In the genomic region with DNA sequence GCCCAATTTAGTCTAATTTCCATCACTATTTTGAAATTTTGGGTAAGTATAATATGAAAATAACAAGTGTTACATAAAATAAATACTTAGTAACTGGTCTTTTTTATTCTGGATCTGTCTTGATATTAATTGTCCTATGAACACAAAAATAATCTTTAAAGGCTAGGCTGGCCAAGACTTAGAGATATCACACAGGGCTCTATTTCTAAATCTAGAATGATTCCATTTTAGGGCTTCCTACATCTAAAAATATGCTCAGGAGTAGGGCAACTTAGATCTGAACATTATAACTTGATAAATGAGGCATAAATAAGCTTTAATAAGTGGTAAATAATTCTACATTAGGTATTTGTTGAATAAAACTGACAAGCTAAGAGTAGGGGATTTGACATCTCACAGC, we compare ENCODE assay signal across 21 cellular contexts. TPM values are rescaled to one million over a fixed set of nuclear protein-coding genes. Genes with fewer than 3 reads are reported as not detected.
DNase-seq lines count a peak whose midpoint lies in the region; ATAC-seq, FAIRE-seq and TF ChIP-seq lines count a peak whose summit lies in the region.
"Had no signal": no experiment of that assay in that cellular context is flagged by ENCODE, and none has a peak within 500 bp of the region (broad histone marks: within the 10 kb centered on the region; RNA-seq: fewer than 3 reads in every experiment).

No MANE protein-coding gene starts in this region.

- TF ChIP-seq CTCF in HepG2 (CRISPR knock-in tag; IDR thresholded peaks at IDR 0.05) (no peak), right lobe of liver (IDR thresholded peaks at IDR 0.05) (no peak), neutrophil (IDR thresholded peaks at IDR 0.05) (no peak), adrenal gland (IDR thresholded peaks at IDR 0.05) (no peak)

- peak overlapping the region; percentile 23 for H3K27ac Mint-ChIP-seq in activated T-helper 1 cell treated with anti-CD3 and anti-CD28 coated beads, Interleukin-12 subunit alpha, Interleukin-12 subunit beta, Interleukin-2, Interleukin-4 antibody, amounts not matched to agents 30 ng/mL and 10 ng/mL and 1 ng/mL, durations not matched to agents 14 hours and 24 hours and 36 hours
- no peak overlapping the region for H3K27ac Mint-ChIP-seq in activated T-helper 2 cell treated with anti-CD3 and anti-CD28 coated beads, Interferon-gamma antibody, Interleukin-2, Interleukin-4, amounts not matched to agents 10 μg/mL and 5 μg/mL and 100 μg/mL, durations not matched to agents 14 hours and 24 hours and 36 hours
- H3K27ac Mint-ChIP-seq: B cell had no signal

- no peak for DNase-seq in HepG2 (ENCODE audit: low spot score)
- no peak for DNase-seq in right lobe of liver
- no peak for DNase-seq in Karpas-422
- no peak for DNase-seq in activated T-helper 1 cell treated with anti-CD3 and anti-CD28 coated beads, Interleukin-12 subunit alpha, Interleukin-12 subunit beta, Interleukin-2, Interleukin-4 antibody, amounts not matched to agents 30 ng/mL and 10 ng/mL and 1 ng/mL, durations not matched to agents 14 hours and 24 hours and 36 hours (ENCODE audit: low spot score)
- DNase-seq in activated T-helper 2 cell treated with anti-CD3 and anti-CD28 coated beads, Interferon-gamma antibody, Interleukin-2, Interleukin-4, amounts not matched to agents 10 μg/mL and 5 μg/mL and 100 μg/mL, durations not matched to agents 14 hours and 24 hours and 36 hours (ENCODE audit: low spot score) = no peak
- DNase-seq in adrenal gland = no peak
- DNase-seq: CD4-positive, alpha-beta memory T cell; DMS153; GF-D8; GOT3; NCI-H1105 treated with DMSO at 0.1 percent for 48 hours; NCI-H1694; NCI-H510A; NCI-H748 treated with DMSO at 0.1 percent for 48 hours; NK-92 treated with Interleukin-12 subunit alpha and Interleukin-12 subunit beta, amount 100 ng/mL, for 24 hours; RPMI8226; SJCRH30 had no signal

- H3K9me2 ChIP-seq in Karpas-422 (replicated peaks; ENCODE audit: insufficient read depth, low read length) = no peaks in the 10 kb centered on the region

- TF ChIP-seq POLR2A in HepG2 (IDR thresholded peaks at IDR 0.05; ENCODE audit: insufficient read depth in 1 of 2, low read depth in 2 of 2, low read length in 2 of 2) (no peak), right lobe of liver (IDR thresholded peaks at IDR 0.05) (no peak), adrenal gland (IDR thresholded peaks at IDR 0.05) (no peak)

- H3K4me1 ChIP-seq in HepG2 (ENCODE audit: insufficient read depth, low read length) = no peaks in the 10 kb centered on the region
- H3K4me1 ChIP-seq in right lobe of liver = no peaks in the 10 kb centered on the region
- peaks cover 17% of the 10 kb centered on the region for H3K4me1 ChIP-seq in Karpas-422 (ENCODE audit: low read length)
- H3K4me1 ChIP-seq in neutrophil (ENCODE audit: control insufficient read depth in 1 of 2, insufficient read depth in 1 of 2, low read depth in 1 of 2, low read length in 1 of 2) = no peaks in the 10 kb centered on the region
- peaks cover 0 to 13% of the 10 kb centered on the region in 2 donors for H3K4me1 ChIP-seq in adrenal gland (replicated peaks in 1 of 2)
- H3K4me1 ChIP-seq: SJCRH30 had no signal

- H3K36me3 ChIP-seq in HepG2 (replicated peaks in 1 of 2; ENCODE audit: control insufficient read depth in 1 of 2, insufficient read depth in 2 of 2, low read length in 2 of 2) (peaks cover 19 to 80% of the 10 kb centered on the region in 2 experiments), right lobe of liver (peaks cover 0 to 85% (median 28%) of the 10 kb centered on the region in 4 donors), Karpas-422 (ENCODE audit: insufficient read depth, low read length) (peaks cover 83% of the 10 kb centered on the region), neutrophil (peaks cover 98% of the 10 kb centered on the region), adrenal gland (replicated peaks in 1 of 2) (peaks cover 0 to 97% of the 10 kb centered on the region in 2 donors)

- peaks cover 59% of the 10 kb centered on the region for H3K36me3 Mint-ChIP-seq in activated T-helper 1 cell treated with anti-CD3 and anti-CD28 coated beads, Interleukin-12 subunit alpha, Interleukin-12 subunit beta, Interleukin-2, Interleukin-4 antibody, amounts not matched to agents 30 ng/mL and 10 ng/mL and 1 ng/mL, durations not matched to agents 14 hours and 24 hours and 36 hours (ENCODE audit: low read depth)
- peaks cover 82% of the 10 kb centered on the region for H3K36me3 Mint-ChIP-seq in activated T-helper 2 cell treated with anti-CD3 and anti-CD28 coated beads, Interferon-gamma antibody, Interleukin-2, Interleukin-4, amounts not matched to agents 10 μg/mL and 5 μg/mL and 100 μg/mL, durations not matched to agents 14 hours and 24 hours and 36 hours (ENCODE audit: low read depth)

- H3K4me3 ChIP-seq in HepG2 (replicated peaks in 1 of 3; ENCODE audit: insufficient read depth in 1 of 3, low read depth in 2 of 3, low read length in 3 of 3) = no peak overlapping the region
- no peak overlapping the region for H3K4me3 ChIP-seq in right lobe of liver
- H3K4me3 ChIP-seq in Karpas-422 (ENCODE audit: low read length) = no peak overlapping the region
- H3K4me3 ChIP-seq in neutrophil (ENCODE audit: low read depth in 1 of 2, low read length in 1 of 2) = no peak overlapping the region
- H3K4me3 ChIP-seq in adrenal gland = no peak overlapping the region
- H3K4me3 ChIP-seq: SJCRH30 had no signal

- intact Hi-C loops in HepG2 (cut with micrococcal nuclease; ENCODE audit: unreplicated experiment) = no loop called here
- intact Hi-C loops in right lobe of liver (cut with DNase I) = no loop called here
- intact Hi-C loops in activated T-helper 1 cell treated with anti-CD3 and anti-CD28 coated beads, Interleukin-12 subunit alpha, Interleukin-12 subunit beta, Interleukin-2, Interleukin-4 antibody, amounts not matched to agents 30 ng/mL and 10 ng/mL and 1 ng/mL, durations not matched to agents 14 hours and 24 hours and 36 hours (cut with micrococcal nuclease) = loop anchor here (1.0 kb wide), 1 partner anchor 8 kb away; no protein-coding TSS in a partner anchor
- intact Hi-C loops in activated T-helper 2 cell treated with anti-CD3 and anti-CD28 coated beads, Interferon-gamma antibody, Interleukin-2, Interleukin-4, amounts not matched to agents 10 μg/mL and 5 μg/mL and 100 μg/mL, durations not matched to agents 14 hours and 24 hours and 36 hours (cut with micrococcal nuclease) = loop anchor here (1.0 kb wide), 1 partner anchor 10 kb away; no protein-coding TSS in a partner anchor
- intact Hi-C loops in adrenal gland (cut with DNase I) = no loop called here

- no peak overlapping the region for H3K4me2 ChIP-seq in HepG2 (ENCODE audit: low read depth, low read length)
- H3K4me2 ChIP-seq in Karpas-422 (ENCODE audit: low read depth, low read length, poor library complexity, severe bottlenecking) = no peak overlapping the region

- H3K79me2 ChIP-seq in HepG2 (ENCODE audit: insufficient read depth, low read length) (no peaks in the 10 kb centered on the region), Karpas-422 (ENCODE audit: low read length) (peaks cover 90% of the 10 kb centered on the region)

- BruUV-seq in HepG2 (replicated peaks; lab: Mats Ljungman, UMichigan) = TSS peak; percentile 23

- CTCF ChIA-PET in HepG2 (lab: Yijun Ruan, JAX; ENCODE audit: low intra/inter-chr PET ratio, low total read pairs) = no interaction called here

- H3K9me3 Mint-ChIP-seq in activated T-helper 1 cell treated with anti-CD3 and anti-CD28 coated beads, Interleukin-12 subunit alpha, Interleukin-12 subunit beta, Interleukin-2, Interleukin-4 antibody, amounts not matched to agents 30 ng/mL and 10 ng/mL and 1 ng/mL, durations not matched to agents 14 hours and 24 hours and 36 hours = no peaks in the 10 kb centered on the region
- H3K9me3 Mint-ChIP-seq in activated T-helper 2 cell treated with anti-CD3 and anti-CD28 coated beads, Interferon-gamma antibody, Interleukin-2, Interleukin-4, amounts not matched to agents 10 μg/mL and 5 μg/mL and 100 μg/mL, durations not matched to agents 14 hours and 24 hours and 36 hours = no peaks in the 10 kb centered on the region
- H3K9me3 Mint-ChIP-seq: CD4-positive, alpha-beta memory T cell had no signal

- POLR2A ChIA-PET in HepG2 (lab: Yijun Ruan, JAX) = no interaction called here

- ATAC-seq in HepG2 (no peak), right lobe of liver (no peak), GM21528 (IDR thresholded peaks at IDR 0.05; ENCODE audit: low FRiP score, unreplicated experiment) (no peak)

- H3K27ac ChIP-seq in HepG2 (ENCODE audit: extremely low read length, insufficient read depth, low read length) (no peak overlapping the region), right lobe of liver (no peak overlapping the region), Karpas-422 (ENCODE audit: low read length) (peak overlapping the region; percentile 23), neutrophil (peak overlapping the region; percentile 45), adrenal gland (peak overlapping the region in 1 of 5 donors; percentile 6)
- H3K27ac ChIP-seq: SJCRH30 had no signal

- no peak for TF ChIP-seq RAD21 in HepG2 (CRISPR knock-in tag; IDR thresholded peaks at IDR 0.05)

- no peak overlapping the region for H3K4me3 Mint-ChIP-seq in activated T-helper 1 cell treated with anti-CD3 and anti-CD28 coated beads, Interleukin-12 subunit alpha, Interleukin-12 subunit beta, Interleukin-2, Interleukin-4 antibody, amounts not matched to agents 30 ng/mL and 10 ng/mL and 1 ng/mL, durations not matched to agents 14 hours and 24 hours and 36 hours
- H3K4me3 Mint-ChIP-seq in activated T-helper 2 cell treated with anti-CD3 and anti-CD28 coated beads, Interferon-gamma antibody, Interleukin-2, Interleukin-4, amounts not matched to agents 10 μg/mL and 5 μg/mL and 100 μg/mL, durations not matched to agents 14 hours and 24 hours and 36 hours (ENCODE audit: low read depth) = no peak overlapping the region
- H3K4me3 Mint-ChIP-seq: B cell; CD4-positive, alpha-beta memory T cell had no signal

- in situ Hi-C loops in HepG2 (cut with HindIII; ENCODE audit: extremely low pct_ligation_motif_present, low pct_unique_long_range_greater_than_20kb) = no loop called here

- H3K9me3 ChIP-seq in HepG2 (ENCODE audit: low read length) (no peaks in the 10 kb centered on the region), right lobe of liver (no peaks in the 10 kb centered on the region), Karpas-422 (ENCODE audit: low read length) (no peaks in the 10 kb centered on the region), neutrophil (no peaks in the 10 kb centered on the region), adrenal gland (replicated peaks in 1 of 3) (no peaks in the 10 kb centered on the region)
- H3K9me3 ChIP-seq: SJCRH30 had no signal

- H3K4me1 Mint-ChIP-seq in activated T-helper 1 cell treated with anti-CD3 and anti-CD28 coated beads, Interleukin-12 subunit alpha, Interleukin-12 subunit beta, Interleukin-2, Interleukin-4 antibody, amounts not matched to agents 30 ng/mL and 10 ng/mL and 1 ng/mL, durations not matched to agents 14 hours and 24 hours and 36 hours (ENCODE audit: low read depth) = peaks cover 51% of the 10 kb centered on the region
- peaks cover 24% of the 10 kb centered on the region for H3K4me1 Mint-ChIP-seq in activated T-helper 2 cell treated with anti-CD3 and anti-CD28 coated beads, Interferon-gamma antibody, Interleukin-2, Interleukin-4, amounts not matched to agents 10 μg/mL and 5 μg/mL and 100 μg/mL, durations not matched to agents 14 hours and 24 hours and 36 hours (ENCODE audit: low read depth)

- H3K27me3 ChIP-seq in HepG2 (ENCODE audit: control insufficient read depth in 1 of 2, insufficient read depth in 2 of 2, low read length in 2 of 2) (no peaks in the 10 kb centered on the region), right lobe of liver (no peaks in the 10 kb centered on the region), Karpas-422 (ENCODE audit: low read length) (no peaks in the 10 kb centered on the region), neutrophil (no peaks in the 10 kb centered on the region), adrenal gland (no peaks in the 10 kb centered on the region)
- H3K27me3 ChIP-seq: SJCRH30 had no signal

- no peaks in the 10 kb centered on the region for H3K27me3 Mint-ChIP-seq in activated T-helper 1 cell treated with anti-CD3 and anti-CD28 coated beads, Interleukin-12 subunit alpha, Interleukin-12 subunit beta, Interleukin-2, Interleukin-4 antibody, amounts not matched to agents 30 ng/mL and 10 ng/mL and 1 ng/mL, durations not matched to agents 14 hours and 24 hours and 36 hours (ENCODE audit: insufficient read depth)
- H3K27me3 Mint-ChIP-seq in activated T-helper 2 cell treated with anti-CD3 and anti-CD28 coated beads, Interferon-gamma antibody, Interleukin-2, Interleukin-4, amounts not matched to agents 10 μg/mL and 5 μg/mL and 100 μg/mL, durations not matched to agents 14 hours and 24 hours and 36 hours (ENCODE audit: low read depth) = no peaks in the 10 kb centered on the region
- H3K27me3 Mint-ChIP-seq: B cell; CD4-positive, alpha-beta memory T cell had no signal

- H3K9ac ChIP-seq in HepG2 (ENCODE audit: insufficient read depth, low read depth, low read length) = no peak overlapping the region
- no peak overlapping the region for H3K9ac ChIP-seq in Karpas-422 (ENCODE audit: low read length)

- H4K20me1 ChIP-seq in HepG2 (ENCODE audit: insufficient read depth, low read length) (no peaks in the 10 kb centered on the region), Karpas-422 (ENCODE audit: insufficient read depth, low read depth, low read length) (peaks cover 8% of the 10 kb centered on the region; the same call in 1 of the 2 replicates)

- TF ChIP-seq EP300 in HepG2 (IDR thresholded peaks at IDR 0.05; ENCODE audit: low read depth in 2 of 2, low read length in 2 of 2) = no peak
- no peak for TF ChIP-seq EP300 in HepG2 (CRISPR knock-in tag; IDR thresholded peaks at IDR 0.05; ENCODE audit: borderline replicate concordance)

- H2AFZ ChIP-seq in HepG2 (ENCODE audit: low read length) = no peak overlapping the region
- no peak overlapping the region for H2AFZ ChIP-seq in Karpas-422 (ENCODE audit: low read length)

- no peak for FAIRE-seq in HepG2 (lab: Jason Lieb, UNC)
- FAIRE-seq: GM19239 had no signal

RNA-seq across cellular contexts. Expression of gene SNAPC1, which starts 23.1 kb away (rescaled TPM):
- total RNA-seq in HepG2 (2016; rRNA removed; fragmentation: Illumina TruSeq; extraction: Trizol) = 8.4 and 8.5 TPM in 2 replicates
- total RNA-seq in HepG2 (2016; cell fraction: cytosol; rRNA removed; fragmentation: Illumina TruSeq; extraction: Trizol; ENCODE audit: low read depth) = 1.9 and 2.3 TPM in 2 replicates
- 8.4 and 8.6 TPM in 2 replicates for total RNA-seq in HepG2 (2016; cell fraction: insoluble cytoplasmic fraction; rRNA removed; fragmentation: Illumina TruSeq; extraction: Trizol)
- 2.8 and 3.6 TPM in 2 replicates for total RNA-seq in HepG2 (2016; cell fraction: membrane; rRNA removed; fragmentation: Illumina TruSeq; extraction: Trizol)
- 5.8 and 7.5 TPM in 2 replicates for total RNA-seq in HepG2 (2016; cell fraction: nucleus; rRNA removed; fragmentation: Illumina TruSeq; extraction: Trizol)
- 1.9 and 2.6 TPM in 2 replicates for polyA plus RNA-seq in HepG2 (2011; rRNA removed)
- 1.0 and 1.8 TPM in 2 replicates for polyA plus RNA-seq in HepG2 (2011; cell fraction: cytosol; rRNA removed)
- 0.90 and 0.97 TPM in 2 replicates for polyA plus RNA-seq in HepG2 (2011; cell fraction: nucleus; rRNA removed)
- 3.8 and 4.8 TPM in 2 replicates for polyA plus RNA-seq in HepG2 (2012)
- 0.49 and 0.59 TPM in 2 replicates for polyA plus RNA-seq in HepG2 (2016; cell fraction: cytosol; fragmentation: Illumina TruSeq; extraction: Trizol; ENCODE audit: low read depth)
- polyA plus RNA-seq in HepG2 (2016; cell fraction: insoluble cytoplasmic fraction; fragmentation: Illumina TruSeq; extraction: Trizol; ENCODE audit: low read depth) = 6.9 TPM in 2 replicates
- 0.82 and 1.0 TPM in 2 replicates for polyA plus RNA-seq in HepG2 (2016; cell fraction: membrane; fragmentation: Illumina TruSeq; extraction: Trizol; ENCODE audit: low read depth)
- 7.6 and 9.2 TPM in 2 replicates for polyA plus RNA-seq in HepG2 (2016; cell fraction: nucleus; fragmentation: Illumina TruSeq; extraction: Trizol; ENCODE audit: insufficient read depth, low read depth)
- 0.24 and 1.2 TPM in 2 replicates for polyA minus RNA-seq in HepG2 (2011; rRNA and poly(A)+ RNA removed; ENCODE audit: low replicate concordance)
- polyA minus RNA-seq in HepG2 (2011; cell fraction: cytosol; rRNA and poly(A)+ RNA removed) = 2.5 and 2.7 TPM in 2 replicates
- 2.6 and 4.0 TPM in 2 replicates for polyA minus RNA-seq in HepG2 (2011; cell fraction: nucleus; rRNA and poly(A)+ RNA removed)
- 1 to 10 TPM in 5 of 6 experiments, under 1 TPM in 1; 0.88 to 2.0 (median 1.8) TPM for total RNA-seq in right lobe of liver
- total RNA-seq in Karpas-422 (2014; rRNA removed; shearing (Covaris generic); ENCODE audit: low replicate concordance) = 32.7 and 33.4 TPM in 2 replicates
- total RNA-seq in activated T-helper 1 cell treated with anti-CD3 and anti-CD28 coated beads, Interleukin-12 subunit alpha, Interleukin-12 subunit beta, Interleukin-2, Interleukin-4 antibody, amounts not matched to agents 30 ng/mL and 10 ng/mL and 1 ng/mL, durations not matched to agents 14 hours and 24 hours and 36 hours = 10.8 and 11.0 TPM in 2 replicates
- total RNA-seq in activated T-helper 2 cell treated with anti-CD3 and anti-CD28 coated beads, Interferon-gamma antibody, Interleukin-2, Interleukin-4, amounts not matched to agents 10 μg/mL and 5 μg/mL and 100 μg/mL, durations not matched to agents 14 hours and 24 hours and 36 hours = 10.2 and 10.5 TPM in 2 replicates
- total RNA-seq in adrenal gland = 10 to 100 TPM in 1 of 8 donors, 1 to 10 TPM in 7; 3.2 to 12.7 (median 7.5) TPM
- polyA plus RNA-seq in adrenal gland = 10 to 100 TPM in 1 of 3 donors, 1 to 10 TPM in 2; 4.3 to 12.6 (median 5.8) TPM

RNA-seq across cellular contexts. Expression of gene HIF1A, which starts 43.8 kb away (rescaled TPM):
- total RNA-seq in HepG2 (2016; rRNA removed; fragmentation: Illumina TruSeq; extraction: Trizol) (126 and 211 TPM in 2 replicates), right lobe of liver (100 to 1,000 TPM in 1 of 6 experiments, 10 to 100 TPM in 5; 15.9 to 117 (median 31.9) TPM), adrenal gland (100 to 1,000 TPM; 186 to 531 (median 365) TPM)
- total RNA-seq in HepG2 (2016; cell fraction: cytosol; rRNA removed; fragmentation: Illumina TruSeq; extraction: Trizol; ENCODE audit: low read depth) = 19.1 and 34.5 TPM in 2 replicates
- total RNA-seq in HepG2 (2016; cell fraction: insoluble cytoplasmic fraction; rRNA removed; fragmentation: Illumina TruSeq; extraction: Trizol) = 123 and 189 TPM in 2 replicates
- 36.2 and 39.8 TPM in 2 replicates for total RNA-seq in HepG2 (2016; cell fraction: membrane; rRNA removed; fragmentation: Illumina TruSeq; extraction: Trizol)
- 102 and 119 TPM in 2 replicates for total RNA-seq in HepG2 (2016; cell fraction: nucleus; rRNA removed; fragmentation: Illumina TruSeq; extraction: Trizol)
- polyA plus RNA-seq in HepG2 (2011; rRNA removed) (41.0 and 42.8 TPM in 2 replicates), adrenal gland (100 to 1,000 TPM in 1 of 3 donors, 10 to 100 TPM in 2; 47.2 to 504 (median 62.7) TPM)
- polyA plus RNA-seq in HepG2 (2011; cell fraction: cytosol; rRNA removed) = 19.1 and 32.4 TPM in 2 replicates
- 26.9 and 40.5 TPM in 2 replicates for polyA plus RNA-seq in HepG2 (2011; cell fraction: nucleus; rRNA removed)
- polyA plus RNA-seq in HepG2 (2012) = 58.1 and 68.2 TPM in 2 replicates
- 3.1 and 3.4 TPM in 2 replicates for polyA plus RNA-seq in HepG2 (2016; cell fraction: cytosol; fragmentation: Illumina TruSeq; extraction: Trizol; ENCODE audit: low read depth)
- 155 and 156 TPM in 2 replicates for polyA plus RNA-seq in HepG2 (2016; cell fraction: insoluble cytoplasmic fraction; fragmentation: Illumina TruSeq; extraction: Trizol; ENCODE audit: low read depth)
- polyA plus RNA-seq in HepG2 (2016; cell fraction: membrane; fragmentation: Illumina TruSeq; extraction: Trizol; ENCODE audit: low read depth) = 11.9 and 12.5 TPM in 2 replicates
- polyA plus RNA-seq in HepG2 (2016; cell fraction: nucleus; fragmentation: Illumina TruSeq; extraction: Trizol; ENCODE audit: insufficient read depth, low read depth) = 108 and 129 TPM in 2 replicates
- 67.4 and 132 TPM in 2 replicates for polyA minus RNA-seq in HepG2 (2011; rRNA and poly(A)+ RNA removed; ENCODE audit: low replicate concordance)
- 77.8 and 127 TPM in 2 replicates for polyA minus RNA-seq in HepG2 (2011; cell fraction: cytosol; rRNA and poly(A)+ RNA removed)
- polyA minus RNA-seq in HepG2 (2011; cell fraction: nucleus; rRNA and poly(A)+ RNA removed) = 102 and 161 TPM in 2 replicates
- total RNA-seq in Karpas-422 (2014; rRNA removed; shearing (Covaris generic); ENCODE audit: low replicate concordance) = 111 and 233 TPM in 2 replicates
- total RNA-seq in activated T-helper 1 cell treated with anti-CD3 and anti-CD28 coated beads, Interleukin-12 subunit alpha, Interleukin-12 subunit beta, Interleukin-2, Interleukin-4 antibody, amounts not matched to agents 30 ng/mL and 10 ng/mL and 1 ng/mL, durations not matched to agents 14 hours and 24 hours and 36 hours = 241 and 247 TPM in 2 replicates
- total RNA-seq in activated T-helper 2 cell treated with anti-CD3 and anti-CD28 coated beads, Interferon-gamma antibody, Interleukin-2, Interleukin-4, amounts not matched to agents 10 μg/mL and 5 μg/mL and 100 μg/mL, durations not matched to agents 14 hours and 24 hours and 36 hours = 131 and 138 TPM in 2 replicates

Comparison
In these comparisons a context has a peak if more than half of its experiments do, and no peak if none do; other contexts are left out.
1. H3K27ac ChIP-seq: peak in Karpas-422 (single experiment) and neutrophil (single experiment); none in HepG2 (single experiment) and right lobe of liver (0 of 3).
2. intact Hi-C loops: an anchor here in activated T-helper 1 cell treated with anti-CD3 and anti-CD28 coated beads, Interleukin-12 subunit alpha, Interleukin-12 subunit beta, Interleukin-2, Interleukin-4 antibody, amounts not matched to agents 30 ng/mL and 10 ng/mL and 1 ng/mL, durations not matched to agents 14 hours and 24 hours and 36 hours (1.0 kb wide) and activated T-helper 2 cell treated with anti-CD3 and anti-CD28 coated beads, Interferon-gamma antibody, Interleukin-2, Interleukin-4, amounts not matched to agents 10 μg/mL and 5 μg/mL and 100 μg/mL, durations not matched to agents 14 hours and 24 hours and 36 hours (1.0 kb wide); none called in HepG2, right lobe of liver and adrenal gland.